8 cellular contexts compared by ENCODE assay signal in genomic region chr7:24574365-24574764, GRCh38. TPM values are rescaled to one million over a fixed set of nuclear protein-coding genes. Genes with fewer than 3 reads are reported as not detected.
DNase-seq lines count a peak whose midpoint lies in the region; ATAC-seq and TF ChIP-seq lines count a peak whose summit lies in the region.

No MANE protein-coding gene starts in this region.

- no peak for TF ChIP-seq POLR2A in vagina (IDR thresholded peaks at IDR 0.05)

- H3K27ac ChIP-seq in A673 (ENCODE audit: low read depth, low read length, poor library complexity, severe bottlenecking) (peak overlapping the region; percentile 71), vagina (peak overlapping the region; percentile 12)

- no peaks in the 10 kb centered on the region for H3K27me3 Mint-ChIP-seq in memory B cell

- POLR2A ChIA-PET in A673 (lab: Charles Lee; ENCODE audit: low non-redundant PET): no interaction called here
- POLR2A ChIA-PET in GM10248 (lab: Yijun Ruan, JAX): no interaction called here

- peak overlapping the region; percentile 92 for H3K4me3 Mint-ChIP-seq in memory B cell

- DNase-seq in A673 (ENCODE audit: low spot score) (peak; percentile 21), HAP-1 (ENCODE audit: low spot score in 2 of 2) (peak; percentile 8 to 11), astrocyte of the hippocampus (ENCODE audit: low read depth, low spot score) (peak; percentile 49), memory B cell (ENCODE audit: low spot score in 2 of 2) (no peak), vagina (ENCODE audit: extremely low spot score in 2 of 2) (no peak), GM10248 (ENCODE audit: extremely low spot score) (no peak), superior temporal gyrus (ENCODE audit: extremely low spot score) (no peak)
- DNase-seq in activated CD8-positive, alpha-beta memory T cell treated with anti-CD3 and anti-CD28 coated beads for 24 hours: no peak

- BruUV-seq in A673 (replicated peaks; lab: Mats Ljungman, UMichigan): TSS peak; percentile 52

- intact Hi-C loops in A673 (cut with micrococcal nuclease; ENCODE audit: unreplicated experiment) (loop anchor here (2.0 to 10.0 kb wide), 3 partner anchors 90 to 710 kb away; no protein-coding TSS in a partner anchor), vagina (cut with DNase I) (no loop called here)

- H3K4me3 ChIP-seq in A673 (ENCODE audit: low read depth, low read length, poor library complexity, severe bottlenecking): peak overlapping the region; percentile 70
- H3K4me3 ChIP-seq in HAP-1: peak overlapping the region; percentile 70
- H3K4me3 ChIP-seq in vagina: peak overlapping the region; percentile 70 to 88

- ATAC-seq in memory B cell (ENCODE audit: low read depth): no peak

- peak overlapping the region; percentile 84 for H3K27ac Mint-ChIP-seq in memory B cell

- no peaks in the 10 kb centered on the region for H3K36me3 ChIP-seq in A673 (ENCODE audit: insufficient read depth, low read length, poor library complexity, severe bottlenecking)
- H3K36me3 ChIP-seq in HAP-1 (replicated peaks): no peaks in the 10 kb centered on the region
- H3K36me3 ChIP-seq in vagina: no peaks in the 10 kb centered on the region

- no peaks in the 10 kb centered on the region for H3K9me3 ChIP-seq in A673 (ENCODE audit: low read depth, low read length, poor library complexity, severe bottlenecking)
- no peaks in the 10 kb centered on the region for H3K9me3 ChIP-seq in HAP-1
- H3K9me3 ChIP-seq in vagina: no peaks in the 10 kb centered on the region

- H3K36me3 Mint-ChIP-seq in memory B cell: no peaks in the 10 kb centered on the region

- in situ Hi-C loops in HAP-1 (cut with MboI; ENCODE audit: low sequenced_read_pairs): no loop called here

- peaks cover 37% of the 10 kb centered on the region for H3K4me1 Mint-ChIP-seq in memory B cell

- TF ChIP-seq CTCF in A673 (conservative IDR thresholded peaks at IDR 0.05; ENCODE audit: low read depth, low read length) (no peak), vagina (IDR thresholded peaks at IDR 0.05) (no peak), GM10248 (IDR thresholded peaks at IDR 0.05; ENCODE audit: control extremely low read depth, extremely low read depth, low read depth, missing control alignments) (no peak)

- H3K4me1 ChIP-seq in A673 (ENCODE audit: insufficient read depth, low read length, poor library complexity, severe bottlenecking) (peaks cover 38% of the 10 kb centered on the region), HAP-1 (peaks cover 12% of the 10 kb centered on the region), vagina (peaks cover 20% of the 10 kb centered on the region)

- CTCF ChIA-PET in A673 (lab: Charles Lee) (interaction anchor here (0.6 kb wide), 1 partner anchor 47 kb away, joined by 4 read pairs; no protein-coding TSS in a partner anchor), GM10248 (lab: Yijun Ruan, JAX) (interaction anchor here (0.8 to 5.5 kb wide), 10 partner anchors 9 to 176 kb away, joined by 3 to 55 read pairs (median 10); no protein-coding TSS in a partner anchor)

- H3K9me3 Mint-ChIP-seq in memory B cell: no peaks in the 10 kb centered on the region

- H3K27me3 ChIP-seq in A673 (replicated peaks; ENCODE audit: insufficient read depth, low read depth, low read length, poor library complexity): peaks cover 4% of the 10 kb centered on the region
- H3K27me3 ChIP-seq in HAP-1 (ENCODE audit: low read depth): 0 out of 2 replicates have a peak, but pooled peaks cover under 1% of the 10 kb centered on the region
- H3K27me3 ChIP-seq in vagina: no peaks in the 10 kb centered on the region

RNA-seq across cellular contexts. Expression of gene PALS2, which starts 1.1 kb away (rescaled TPM):
- 65.3 and 68.4 TPM in 2 replicates for total RNA-seq in A673 (2021)
- total RNA-seq in vagina: 18.9 TPM

Comparison
In these comparisons a context has a peak if more than half of its experiments do, and no peak if none do; other contexts are left out.
1. DNase-seq: peak in A673 (single experiment), HAP-1 (2 of 2) and astrocyte of the hippocampus (single experiment); none in memory B cell (0 of 2), vagina (0 of 2), GM10248 (single experiment), superior temporal gyrus (single experiment) and activated CD8-positive, alpha-beta memory T cell treated with anti-CD3 and anti-CD28 coated beads for 24 hours (single experiment).
2. Peak in every context shown above with its lines, with median percentiles within 50 percentile points of each other: H3K4me3 ChIP-seq.